8 cellular contexts compared by ENCODE assay signal in genomic region chr19:11355160-11356073, GRCh38. TPM values are rescaled to one million over a fixed set of nuclear protein-coding genes. Genes with fewer than 3 reads are reported as not detected.
DNase-seq lines count a peak whose midpoint lies in the region; ATAC-seq and TF ChIP-seq lines count a peak whose summit lies in the region.

PLPPR2 (plus strand) TSS chr19:11355432; CDS start chr19:11357674, 2,242 bp downstream.

- H3K9me3 ChIP-seq in CD4-positive, CD25-positive, alpha-beta regulatory T cell (ENCODE audit: control insufficient read depth in 2 of 2, low read length in 2 of 2) = no peaks in the 10 kb centered on the region
- no peaks in the 10 kb centered on the region for H3K9me3 ChIP-seq in right lobe of liver

- intact Hi-C loops in dorsolateral prefrontal cortex (cut with DNase I) = no loop called here
- intact Hi-C loops in right lobe of liver (cut with DNase I) = no loop called here

- CTCF ChIA-PET in activated CD4-positive, alpha-beta memory T cell treated with anti-CD3 and anti-CD28 coated beads, Interleukin-2, amount 10 ng/mL, durations not matched to agents 7 days and 5 days (lab: Charles Lee) = no interaction called here

- TF ChIP-seq POLR2A in right lobe of liver (IDR thresholded peaks at IDR 0.05) = peak; percentile 71

- H3K4me1 Mint-ChIP-seq in CD4-positive, CD25-positive, alpha-beta regulatory T cell = peaks cover 0 to 20% (median 4%) of the 10 kb centered on the region in 4 donors
- H3K4me1 Mint-ChIP-seq in activated CD4-positive, alpha-beta memory T cell treated with anti-CD3 and anti-CD28 coated beads, Interleukin-2, amount 10 ng/mL, durations not matched to agents 7 days and 5 days = peaks cover 8% of the 10 kb centered on the region

- H3K4me3 Mint-ChIP-seq in CD4-positive, CD25-positive, alpha-beta regulatory T cell = peak within 1 kb of the TSS; percentile 77 to 88 (median 85)
- H3K4me3 Mint-ChIP-seq in activated CD4-positive, alpha-beta memory T cell treated with anti-CD3 and anti-CD28 coated beads, Interleukin-2, amount 10 ng/mL, durations not matched to agents 7 days and 5 days = peak within 1 kb of the TSS; percentile 50

- peaks cover 6% of the 10 kb centered on the region for H3K4me1 ChIP-seq in CD4-positive, CD25-positive, alpha-beta regulatory T cell (ENCODE audit: control insufficient read depth, insufficient read depth, low read length, poor library complexity, severe bottlenecking)
- H3K4me1 ChIP-seq in right lobe of liver = peaks cover 0 to 5% (median 0%) of the 10 kb centered on the region in 4 donors

- H3K36me3 Mint-ChIP-seq in CD4-positive, CD25-positive, alpha-beta regulatory T cell = no peaks in the 10 kb centered on the region
- H3K36me3 Mint-ChIP-seq in activated CD4-positive, alpha-beta memory T cell treated with anti-CD3 and anti-CD28 coated beads, Interleukin-2, amount 10 ng/mL, durations not matched to agents 7 days and 5 days (ENCODE audit: low read depth) = no peaks in the 10 kb centered on the region

- no peaks in the 10 kb centered on the region for H3K9me3 Mint-ChIP-seq in CD4-positive, CD25-positive, alpha-beta regulatory T cell
- H3K9me3 Mint-ChIP-seq in activated CD4-positive, alpha-beta memory T cell treated with anti-CD3 and anti-CD28 coated beads, Interleukin-2, amount 10 ng/mL, durations not matched to agents 7 days and 5 days = no peaks in the 10 kb centered on the region

- no peaks in the 10 kb centered on the region for H3K27me3 Mint-ChIP-seq in CD4-positive, CD25-positive, alpha-beta regulatory T cell
- H3K27me3 Mint-ChIP-seq in activated CD4-positive, alpha-beta memory T cell treated with anti-CD3 and anti-CD28 coated beads, Interleukin-2, amount 10 ng/mL, durations not matched to agents 7 days and 5 days = peaks cover 9% of the 10 kb centered on the region

- POLR2A ChIA-PET in activated CD4-positive, alpha-beta memory T cell treated with anti-CD3 and anti-CD28 coated beads, Interleukin-2, amount 10 ng/mL, durations not matched to agents 7 days and 5 days (lab: Charles Lee) = no interaction called here

- TF ChIP-seq CTCF in dorsolateral prefrontal cortex (IDR thresholded peaks at IDR 0.05 in 54 of 56, conservative IDR thresholded peaks at IDR 0.05 in 2 of 56; ENCODE audit: low read depth in 1 of 56, partially characterized antibody in 56 of 56) = no peak
- TF ChIP-seq CTCF in right lobe of liver (IDR thresholded peaks at IDR 0.05) = no peak

- DNase-seq in CD4-positive, CD25-positive, alpha-beta regulatory T cell = peak; percentile 82 to 84 (median 82)
- peak; percentile 57 for DNase-seq in NCI-H748 treated with DMSO at 0.1 percent for 48 hours (lab: John Stamatoyannopoulos, UW)
- DNase-seq in activated CD4-positive, alpha-beta memory T cell treated with anti-CD3 and anti-CD28 coated beads, Interleukin-2, amount 10 ng/mL, durations not matched to agents 7 days and 5 days = peak; percentile 84
- DNase-seq in dorsolateral prefrontal cortex = peak; percentile 73 to 97 (median 93)
- DNase-seq in right lobe of liver = peak; percentile 92 to 94 (median 93)
- DNase-seq in stimulated activated CD4-positive, alpha-beta T cell treated with anti-CD3 and anti-CD28 coated beads, Interleukin-2, amount 100 ng/mL, for 48 hours = peak; percentile 80 to 83

- H3K36me3 ChIP-seq in CD4-positive, CD25-positive, alpha-beta regulatory T cell (ENCODE audit: control insufficient read depth, insufficient read depth, low read length) = no peaks in the 10 kb centered on the region
- H3K36me3 ChIP-seq in right lobe of liver = no peaks in the 10 kb centered on the region

- peak within 1 kb of the TSS; percentile 83 to 94 (median 90) for H3K27ac Mint-ChIP-seq in CD4-positive, CD25-positive, alpha-beta regulatory T cell
- H3K27ac Mint-ChIP-seq in activated CD4-positive, alpha-beta memory T cell treated with anti-CD3 and anti-CD28 coated beads, Interleukin-2, amount 10 ng/mL, durations not matched to agents 7 days and 5 days = no peak within 1 kb of the TSS

- H3K4me3 ChIP-seq in CD4-positive, CD25-positive, alpha-beta regulatory T cell (ENCODE audit: low read depth, low read length) = peak within 1 kb of the TSS; percentile 68
- peak within 1 kb of the TSS; percentile 35 to 80 (median 68) for H3K4me3 ChIP-seq in dorsolateral prefrontal cortex
- peak within 1 kb of the TSS; percentile 48 to 53 (median 50) for H3K4me3 ChIP-seq in right lobe of liver

- no peaks in the 10 kb centered on the region for H3K27me3 ChIP-seq in CD4-positive, CD25-positive, alpha-beta regulatory T cell (ENCODE audit: control insufficient read depth, insufficient read depth, low read length)
- no peaks in the 10 kb centered on the region for H3K27me3 ChIP-seq in dorsolateral prefrontal cortex
- no peaks in the 10 kb centered on the region for H3K27me3 ChIP-seq in right lobe of liver

- peak; percentile 85 to 86 for ATAC-seq in CD4-positive, CD25-positive, alpha-beta regulatory T cell (ENCODE audit: low read depth in 2 of 2)
- ATAC-seq in HG02588 (IDR thresholded peaks at IDR 0.05; ENCODE audit: unreplicated experiment) (peak; percentile 46), right lobe of liver (peak; percentile 94 to 98 (median 95)), HG02571 (IDR thresholded peaks at IDR 0.05; ENCODE audit: unreplicated experiment) (no peak)

- WGBS in right lobe of liver (ENCODE audit: insufficient coverage, low coverage, low lambda C conversion rate, missing lambda C conversion rate) = 2% methylated on average over 28 of the region's 62 CpGs

- peak within 1 kb of the TSS; percentile 23 for H3K27ac ChIP-seq in CD4-positive, CD25-positive, alpha-beta regulatory T cell (ENCODE audit: insufficient read depth, low read length, poor library complexity, severe bottlenecking)
- H3K27ac ChIP-seq in dorsolateral prefrontal cortex (peak within 1 kb of the TSS in 44 of 59 donors; percentile 9 to 85 (median 59)), right lobe of liver (peak within 1 kb of the TSS in 1 of 3 donors; percentile 8)

RNA-seq across cellular contexts. Expression of gene PLPPR2, which starts in this region (rescaled TPM):
- total RNA-seq in CD4-positive, CD25-positive, alpha-beta regulatory T cell = 10.4 TPM
- 1 to 10 TPM in 3 of 4 donors, under 1 TPM in 1; 0.86 to 2.4 (median 2.1) TPM for polyA plus RNA-seq in CD4-positive, CD25-positive, alpha-beta regulatory T cell
- total RNA-seq in activated CD4-positive, alpha-beta memory T cell treated with anti-CD3 and anti-CD28 coated beads, Interleukin-2, amount 10 ng/mL, durations not matched to agents 7 days and 5 days = 1 to 10 TPM; 2.0 to 2.6 TPM
- total RNA-seq in dorsolateral prefrontal cortex = 100 to 1,000 TPM in 2 of 120 experiments, 10 to 100 TPM in 118; 42.8 to 103 (median 77.0) TPM
- total RNA-seq in right lobe of liver = 10 to 100 TPM in 3 of 6 experiments, 1 to 10 TPM in 3; 6.7 to 17.5 (median 10.2) TPM
